In genomic region chr5:124343451-124343867, GRCh38 we compare ENCODE assay signal across 13 cellular contexts.
DNase-seq lines count a peak whose midpoint lies in the region; ATAC-seq and TF ChIP-seq lines count a peak whose summit lies in the region.
"Had no signal": no experiment of that assay in that cellular context is flagged by ENCODE, and none has a peak within 500 bp of the region (broad histone marks: within the 10 kb centered on the region; RNA-seq: fewer than 3 reads in every experiment).

No MANE protein-coding gene starts in this region.

- TF ChIP-seq CTCF in MCF 10A (IDR thresholded peaks at IDR 0.05; ENCODE audit: unreplicated experiment), result no peak
- no peak for TF ChIP-seq CTCF in breast epithelium (IDR thresholded peaks at IDR 0.05)
- TF ChIP-seq CTCF in right lobe of liver (IDR thresholded peaks at IDR 0.05), result no peak

- 72% methylated on average over 5 of the region's 5 CpGs for WGBS in right lobe of liver (ENCODE audit: insufficient coverage, low coverage, low lambda C conversion rate, missing lambda C conversion rate)

- no TSS peak for BruUV-seq in MCF 10A (replicated peaks; lab: Mats Ljungman, UMichigan)

- CTCF ChIA-PET in MCF 10A (lab: Yijun Ruan, JAX), result no interaction called here

- no peaks in the 10 kb centered on the region for H3K27me3 Mint-ChIP-seq in MCF 10A (ENCODE audit: insufficient read depth, unreplicated experiment)

- ATAC-seq in left ventricle myocardium superior, result peak; percentile 32
- no peak for ATAC-seq in right lobe of liver

- H3K4me3 ChIP-seq in breast epithelium (no peak overlapping the region), right lobe of liver (no peak overlapping the region)

- H3K4me1 Mint-ChIP-seq in MCF 10A (ENCODE audit: insufficient read depth, unreplicated experiment), result no peaks in the 10 kb centered on the region

- no peak overlapping the region for H3K4me3 Mint-ChIP-seq in MCF 10A (ENCODE audit: unreplicated experiment)

- POLR2A ChIA-PET in MCF 10A (lab: Yijun Ruan, JAX), result interaction anchor here (0.6 kb wide), 1 partner anchor 42 kb away, joined by 3 read pairs; no protein-coding TSS in a partner anchor

- no peaks in the 10 kb centered on the region for H3K36me3 Mint-ChIP-seq in MCF 10A (ENCODE audit: insufficient read depth, unreplicated experiment)

- intact Hi-C loops in MCF 10A (cut with micrococcal nuclease) (no loop called here), breast epithelium (cut with DNase I; ENCODE audit: low total_unique reads) (no loop called here), left ventricle myocardium superior (cut with micrococcal nuclease) (no loop called here), right lobe of liver (cut with DNase I) (no loop called here)

- no peaks in the 10 kb centered on the region for H3K9me3 ChIP-seq in breast epithelium
- no peaks in the 10 kb centered on the region for H3K9me3 ChIP-seq in right lobe of liver

- H3K27me3 ChIP-seq in breast epithelium (no peaks in the 10 kb centered on the region), right lobe of liver (no peaks in the 10 kb centered on the region)

- H3K36me3 ChIP-seq in breast epithelium (no peaks in the 10 kb centered on the region), right lobe of liver (no peaks in the 10 kb centered on the region)

- H3K27ac Mint-ChIP-seq in MCF 10A (ENCODE audit: low read depth, unreplicated experiment), result no peak overlapping the region

- H3K9me3 Mint-ChIP-seq in MCF 10A (ENCODE audit: unreplicated experiment), result no peaks in the 10 kb centered on the region

- H3K27ac ChIP-seq in breast epithelium, result no peak overlapping the region
- no peak overlapping the region for H3K27ac ChIP-seq in right lobe of liver
- H3K27ac ChIP-seq: parathyroid adenoma had no signal

- DNase-seq in MCF 10A (ENCODE audit: unreplicated experiment) (peak; percentile 18), breast epithelium (ENCODE audit: low spot score in 2 of 2) (no peak), T1000 (lab: John Stamatoyannopoulos, UW) (peak; percentile 38), left ventricle myocardium superior (no peak), stromal cell of bone marrow (ENCODE audit: low read depth) (peak; percentile 72), right lobe of liver (no peak), NCI-H2171 (lab: John Stamatoyannopoulos, UW) (no peak)
- no peak for DNase-seq in effector CD4-positive, alpha-beta T cell
- DNase-seq: C1 segment of cervical spinal cord; H7; NK-92 treated with Interleukin-12 subunit alpha and Interleukin-12 subunit beta, amount 100 ng/mL, for 24 hours; stimulated activated CD8-positive, alpha-beta memory T cell treated with anti-CD3 and anti-CD28 coated beads, Interleukin-4, amount 100 ng/mL, for 48 hours had no signal

- TF ChIP-seq POLR2A in breast epithelium (IDR thresholded peaks at IDR 0.05), result no peak
- TF ChIP-seq POLR2A in right lobe of liver (IDR thresholded peaks at IDR 0.05), result no peak

- H3K4me1 ChIP-seq in breast epithelium, result no peaks in the 10 kb centered on the region
- no peaks in the 10 kb centered on the region for H3K4me1 ChIP-seq in right lobe of liver
- H3K4me1 ChIP-seq: parathyroid adenoma had no signal

Comparison
In these comparisons a context has a peak if more than half of its experiments do, and no peak if none do; other contexts are left out.
1. DNase-seq: peak in MCF 10A (single experiment), T1000 (single experiment) and stromal cell of bone marrow (single experiment); none in breast epithelium (0 of 2), left ventricle myocardium superior (single experiment), right lobe of liver (0 of 3), effector CD4-positive, alpha-beta T cell (single experiment) and NCI-H2171 (single experiment).